In the genomic region with DNA sequence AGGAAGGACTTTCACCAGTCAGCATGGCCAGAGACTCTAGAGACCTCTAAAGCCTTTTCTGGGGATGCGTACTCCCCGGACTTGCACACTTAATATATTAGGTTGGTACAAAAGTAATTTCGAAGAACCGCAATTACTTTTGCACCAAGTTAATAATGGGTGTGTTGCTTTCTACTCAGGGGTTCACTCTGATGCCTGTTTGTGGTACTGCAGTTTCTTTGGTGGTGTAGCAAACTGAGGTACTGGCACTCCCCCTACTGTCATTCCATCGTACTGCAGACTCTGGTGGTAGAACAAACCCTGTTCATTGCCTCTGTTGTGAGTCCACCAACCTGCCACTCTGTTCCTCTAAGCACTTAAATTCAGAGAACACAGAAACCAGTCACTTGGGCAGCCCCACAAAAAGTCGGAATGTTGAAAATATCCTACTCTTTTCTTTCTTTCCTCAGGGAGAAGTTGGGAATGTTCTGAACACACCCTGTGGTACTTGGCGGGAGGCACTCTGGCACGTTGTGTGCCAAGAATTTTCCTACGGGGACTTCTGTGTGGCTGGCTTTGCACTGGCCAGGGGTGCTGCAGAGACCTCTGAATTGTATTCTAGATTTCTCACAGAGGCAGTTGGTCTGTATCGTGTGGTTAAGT, we compare ENCODE assay signal across 1 cellular context.
TF ChIP-seq lines count a peak whose summit lies in the region.

No MANE protein-coding gene starts in this region.

TF ChIP-seq in K562, 482 proteins besides CTCF, POLR2A, EP300 and RAD21 (continued from another document):
- TF ChIP-seq, protein P1, sequence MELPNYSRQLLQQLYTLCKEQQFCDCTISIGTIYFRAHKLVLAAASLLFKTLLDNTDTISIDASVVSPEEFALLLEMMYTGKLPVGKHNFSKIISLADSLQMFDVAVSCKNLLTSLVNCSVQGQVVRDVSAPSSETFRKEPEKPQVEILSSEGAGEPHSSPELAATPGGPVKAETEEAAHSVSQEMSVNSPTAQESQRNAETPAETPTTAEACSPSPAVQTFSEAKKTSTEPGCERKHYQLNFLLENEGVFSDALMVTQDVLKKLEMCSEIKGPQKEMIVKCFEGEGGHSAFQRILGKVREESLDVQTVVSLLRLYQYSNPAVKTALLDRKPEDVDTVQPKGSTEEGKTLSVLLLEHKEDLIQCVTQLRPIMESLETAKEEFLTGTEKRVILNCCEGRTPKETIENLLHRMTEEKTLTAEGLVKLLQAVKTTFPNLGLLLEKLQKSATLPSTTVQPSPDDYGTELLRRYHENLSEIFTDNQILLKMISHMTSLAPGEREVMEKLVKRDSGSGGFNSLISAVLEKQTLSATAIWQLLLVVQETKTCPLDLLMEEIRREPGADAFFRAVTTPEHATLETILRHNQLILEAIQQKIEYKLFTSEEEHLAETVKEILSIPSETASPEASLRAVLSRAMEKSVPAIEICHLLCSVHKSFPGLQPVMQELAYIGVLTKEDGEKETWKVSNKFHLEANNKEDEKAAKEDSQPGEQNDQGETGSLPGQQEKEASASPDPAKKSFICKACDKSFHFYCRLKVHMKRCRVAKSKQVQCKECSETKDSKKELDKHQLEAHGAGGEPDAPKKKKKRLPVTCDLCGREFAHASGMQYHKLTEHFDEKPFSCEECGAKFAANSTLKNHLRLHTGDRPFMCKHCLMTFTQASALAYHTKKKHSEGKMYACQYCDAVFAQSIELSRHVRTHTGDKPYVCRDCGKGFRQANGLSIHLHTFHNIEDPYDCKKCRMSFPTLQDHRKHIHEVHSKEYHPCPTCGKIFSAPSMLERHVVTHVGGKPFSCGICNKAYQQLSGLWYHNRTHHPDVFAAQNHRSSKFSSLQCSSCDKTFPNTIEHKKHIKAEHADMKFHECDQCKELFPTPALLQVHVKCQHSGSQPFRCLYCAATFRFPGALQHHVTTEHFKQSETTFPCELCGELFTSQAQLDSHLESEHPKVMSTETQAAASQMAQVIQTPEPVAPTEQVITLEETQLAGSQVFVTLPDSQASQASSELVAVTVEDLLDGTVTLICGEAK (IDR thresholded peaks at IDR 0.05) = peak; percentile 59
- TF ChIP-seq, protein P1 (CRISPR knock-in tag; IDR thresholded peaks at IDR 0.05) = no peak
- TF ChIP-seq RCOR1 (IDR thresholded peaks at IDR 0.05; ENCODE audit: borderline replicate concordance in 1 of 2, low read depth in 2 of 2, low read length in 2 of 2) (peak in 1 of 2 experiments; percentile 17; a peak in 1 of 4 replicates), SMC3 (conservative IDR thresholded peaks at IDR 0.05; ENCODE audit: insufficient read depth, low read depth, low read length) (peak; percentile 88)
